1 cellular context compared by ENCODE assay signal in genomic region chr16:55832788-55833583, GRCh38.
TF ChIP-seq lines count a peak whose summit lies in the region.

Gene CES1, minus strand, starts transcription at chr16:55833096. Its CDS starts 41 bp downstream, at chr16:55833055.

TF ChIP-seq in HepG2, 621 proteins besides CTCF, POLR2A, EP300 and RAD21 (continued from another document and continues in another):
- TF ChIP-seq HIC2 (CRISPR knock-in tag; IDR thresholded peaks at IDR 0.05; ENCODE audit: low read depth) (0 out of 2 replicates have a peak, but pooled peaks have one; percentile 42), ZUFSP (CRISPR knock-in tag; IDR thresholded peaks at IDR 0.05; ENCODE audit: borderline replicate concordance) (no peak), ZNF180 (CRISPR knock-in tag; IDR thresholded peaks at IDR 0.05; ENCODE audit: borderline replicate concordance, low read depth) (no peak), KDM6A (CRISPR knock-in tag; IDR thresholded peaks at IDR 0.05; ENCODE audit: low read depth) (peak; percentile 88), ZNF44 (CRISPR knock-in tag; IDR thresholded peaks at IDR 0.05) (peak; percentile 19; the same call in 1 of the 2 replicates), TARDBP (CRISPR knock-in tag; IDR thresholded peaks at IDR 0.05) (peak; percentile 91), ZNF124 (CRISPR knock-in tag; IDR thresholded peaks at IDR 0.05) (peak; percentile 54; the same call in 1 of the 2 replicates), GATA4 (IDR thresholded peaks at IDR 0.05; ENCODE audit: borderline replicate concordance, low read depth) (0 out of 2 replicates have a peak, but pooled peaks have one; percentile 18), ZNF879 (CRISPR knock-in tag; IDR thresholded peaks at IDR 0.05) (no peak; the same call in 1 of the 2 replicates), ZNF564 (CRISPR knock-in tag; IDR thresholded peaks at IDR 0.05) (no peak), ZNF501 (CRISPR knock-in tag; IDR thresholded peaks at IDR 0.05) (peak; percentile 92), MIER2 (CRISPR knock-in tag; IDR thresholded peaks at IDR 0.05) (peak; percentile 69; the same call in 1 of the 2 replicates), SMYD3 (CRISPR knock-in tag; IDR thresholded peaks at IDR 0.05) (peak; percentile 92), PAF1 (CRISPR knock-in tag; IDR thresholded peaks at IDR 0.05) (no peak), HNF4G (IDR thresholded peaks at IDR 0.05; ENCODE audit: borderline replicate concordance, low read depth, low read length) (peak; percentile 93), HNF4G (CRISPR knock-in tag; IDR thresholded peaks at IDR 0.05; ENCODE audit: borderline replicate concordance, low read depth) (peak; percentile 23; the same call in 1 of the 2 replicates), ZNF562 (CRISPR knock-in tag; IDR thresholded peaks at IDR 0.05; ENCODE audit: borderline replicate concordance) (no peak), ZNF547 (CRISPR knock-in tag; IDR thresholded peaks at IDR 0.05) (0 out of 2 replicates have a peak, but pooled peaks have one; percentile 50), CBX5 (CRISPR knock-in tag; IDR thresholded peaks at IDR 0.05; ENCODE audit: borderline replicate concordance) (peak; percentile 41; the same call in 1 of the 2 replicates), ZNF569 (CRISPR knock-in tag; IDR thresholded peaks at IDR 0.05; ENCODE audit: borderline replicate concordance) (no peak), ATF6 (CRISPR knock-in tag; conservative IDR thresholded peaks at IDR 0.05) (no peak), NR2F1 (CRISPR knock-in tag; IDR thresholded peaks at IDR 0.05) (peak; percentile 37 to 65; a peak in 2 of 4 replicates), HNRNPL (IDR thresholded peaks at IDR 0.05; ENCODE audit: low read depth, low read length) (0 out of 2 replicates have a peak, but pooled peaks have one; percentile 54), XBP1 (CRISPR knock-in tag; IDR thresholded peaks at IDR 0.05) (0 out of 2 replicates have a peak, but pooled peaks have one; percentile 20), ZNF724P (CRISPR knock-in tag; IDR thresholded peaks at IDR 0.05; ENCODE audit: borderline replicate concordance) (0 out of 2 replicates have a peak, but pooled peaks have one; percentile 85), EEA1 (CRISPR knock-in tag; IDR thresholded peaks at IDR 0.05; ENCODE audit: borderline replicate concordance) (peak; percentile 2; the same call in 1 of the 2 replicates), NR2C2 (CRISPR knock-in tag; IDR thresholded peaks at IDR 0.05; ENCODE audit: borderline replicate concordance) (0 out of 2 replicates have a peak, but pooled peaks have one; percentile 51), FOXP4 (CRISPR knock-in tag; IDR thresholded peaks at IDR 0.05) (peak; percentile 77), MAF1 (CRISPR knock-in tag; IDR thresholded peaks at IDR 0.05; ENCODE audit: borderline replicate concordance) (no peak), ZHX2 (IDR thresholded peaks at IDR 0.05; ENCODE audit: low read depth) (peak; percentile 56; the same call in 1 of the 2 replicates), ZHX2 (CRISPR knock-in tag; IDR thresholded peaks at IDR 0.05; ENCODE audit: borderline replicate concordance) (no peak), FOXO1 (CRISPR knock-in tag; IDR thresholded peaks at IDR 0.05) (peak; percentile 62; the same call in 1 of the 2 replicates), GTF3A (CRISPR knock-in tag; conservative IDR thresholded peaks at IDR 0.05) (no peak), SALL1 (CRISPR knock-in tag; IDR thresholded peaks at IDR 0.05) (peak; percentile 72), NFIC (IDR thresholded peaks at IDR 0.05; ENCODE audit: low read length) (peak; percentile 70; the same call in 1 of the 2 replicates), RBFOX2 (IDR thresholded peaks at IDR 0.05; ENCODE audit: low read depth, low read length) (peak; percentile 47; the same call in 1 of the 2 replicates), SIN3A (IDR thresholded peaks at IDR 0.05; ENCODE audit: borderline replicate concordance, low read depth, low read length) (0 out of 2 replicates have a peak, but pooled peaks have one; percentile 41), ZNF414 (CRISPR knock-in tag; IDR thresholded peaks at IDR 0.05) (0 out of 2 replicates have a peak, but pooled peaks have one; percentile 10)
- TF ChIP-seq, protein P1, sequence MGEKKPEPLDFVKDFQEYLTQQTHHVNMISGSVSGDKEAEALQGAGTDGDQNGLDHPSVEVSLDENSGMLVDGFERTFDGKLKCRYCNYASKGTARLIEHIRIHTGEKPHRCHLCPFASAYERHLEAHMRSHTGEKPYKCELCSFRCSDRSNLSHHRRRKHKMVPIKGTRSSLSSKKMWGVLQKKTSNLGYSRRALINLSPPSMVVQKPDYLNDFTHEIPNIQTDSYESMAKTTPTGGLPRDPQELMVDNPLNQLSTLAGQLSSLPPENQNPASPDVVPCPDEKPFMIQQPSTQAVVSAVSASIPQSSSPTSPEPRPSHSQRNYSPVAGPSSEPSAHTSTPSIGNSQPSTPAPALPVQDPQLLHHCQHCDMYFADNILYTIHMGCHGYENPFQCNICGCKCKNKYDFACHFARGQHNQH (CRISPR knock-in tag; IDR thresholded peaks at IDR 0.05) = peak; percentile 82; the same call in 1 of the 2 replicates
- TF ChIP-seq, protein P2, sequence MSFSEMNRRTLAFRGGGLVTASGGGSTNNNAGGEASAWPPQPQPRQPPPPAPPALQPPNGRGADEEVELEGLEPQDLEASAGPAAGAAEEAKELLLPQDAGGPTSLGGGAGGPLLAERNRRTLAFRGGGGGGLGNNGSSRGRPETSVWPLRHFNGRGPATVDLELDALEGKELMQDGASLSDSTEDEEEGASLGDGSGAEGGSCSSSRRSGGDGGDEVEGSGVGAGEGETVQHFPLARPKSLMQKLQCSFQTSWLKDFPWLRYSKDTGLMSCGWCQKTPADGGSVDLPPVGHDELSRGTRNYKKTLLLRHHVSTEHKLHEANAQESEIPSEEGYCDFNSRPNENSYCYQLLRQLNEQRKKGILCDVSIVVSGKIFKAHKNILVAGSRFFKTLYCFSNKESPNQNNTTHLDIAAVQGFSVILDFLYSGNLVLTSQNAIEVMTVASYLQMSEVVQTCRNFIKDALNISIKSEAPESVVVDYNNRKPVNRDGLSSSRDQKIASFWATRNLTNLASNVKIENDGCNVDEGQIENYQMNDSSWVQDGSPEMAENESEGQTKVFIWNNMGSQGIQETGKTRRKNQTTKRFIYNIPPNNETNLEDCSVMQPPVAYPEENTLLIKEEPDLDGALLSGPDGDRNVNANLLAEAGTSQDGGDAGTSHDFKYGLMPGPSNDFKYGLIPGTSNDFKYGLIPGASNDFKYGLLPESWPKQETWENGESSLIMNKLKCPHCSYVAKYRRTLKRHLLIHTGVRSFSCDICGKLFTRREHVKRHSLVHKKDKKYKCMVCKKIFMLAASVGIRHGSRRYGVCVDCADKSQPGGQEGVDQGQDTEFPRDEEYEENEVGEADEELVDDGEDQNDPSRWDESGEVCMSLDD (CRISPR knock-in tag; IDR thresholded peaks at IDR 0.05; ENCODE audit: borderline replicate concordance) = 0 out of 2 replicates have a peak, but pooled peaks have one; percentile 51
- TF ChIP-seq, protein P3, sequence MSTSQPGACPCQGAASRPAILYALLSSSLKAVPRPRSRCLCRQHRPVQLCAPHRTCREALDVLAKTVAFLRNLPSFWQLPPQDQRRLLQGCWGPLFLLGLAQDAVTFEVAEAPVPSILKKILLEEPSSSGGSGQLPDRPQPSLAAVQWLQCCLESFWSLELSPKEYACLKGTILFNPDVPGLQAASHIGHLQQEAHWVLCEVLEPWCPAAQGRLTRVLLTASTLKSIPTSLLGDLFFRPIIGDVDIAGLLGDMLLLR (CRISPR knock-in tag; IDR thresholded peaks at IDR 0.05) = 0 out of 2 replicates have a peak, but pooled peaks have one; percentile 50
